In genomic region chr19:5403968-5404640, GRCh38 we compare ENCODE assay signal across 9 cellular contexts. TPM values are rescaled to one million over a fixed set of nuclear protein-coding genes. Genes with fewer than 3 reads are reported as not detected.
DNase-seq lines count a peak whose midpoint lies in the region; FAIRE-seq and TF ChIP-seq lines count a peak whose summit lies in the region.
"Had no signal": no experiment of that assay in that cellular context is flagged by ENCODE, and none has a peak within 500 bp of the region (broad histone marks: within the 10 kb centered on the region; RNA-seq: fewer than 3 reads in every experiment).

No MANE protein-coding gene starts in this region.

- no peaks in the 10 kb centered on the region for H3K36me3 ChIP-seq in MG63

- DNase-seq in Caki2 (ENCODE audit: low read depth): peak; percentile 89
- peak; percentile 75 for DNase-seq in MG63
- peak; percentile 13 to 39 for DNase-seq in activated CD4-positive, alpha-beta T cell treated with anti-CD3 and anti-CD28 coated beads, Interleukin-2, amount 50 U/mL, for 24 hours (ENCODE audit: low read depth in 1 of 2, low spot score in 1 of 2)
- DNase-seq in dermis blood vessel endothelial cell: peak; percentile 85
- peak; percentile 65 for DNase-seq in medulla oblongata (ENCODE audit: extremely low spot score)
- peak; percentile 5 to 24 for DNase-seq in stimulated activated CD8-positive, alpha-beta memory T cell treated with anti-CD3 and anti-CD28 coated beads, Interleukin-4, amount 100 ng/mL, for 1 hour (ENCODE audit: low read depth in 2 of 2, low spot score in 1 of 2)
- DNase-seq in D721Med (ENCODE audit: insufficient read length, low spot score): no peak
- DNase-seq in mesenteric fat pad (ENCODE audit: low spot score): no peak

- in situ Hi-C loops in Caki2 (cut with HindIII; ENCODE audit: low pct_unique_long_range_greater_than_20kb, low sequenced_read_pairs): no loop called here

- no peak for FAIRE-seq in D721Med (lab: Jason Lieb, UNC)

- H3K9me3 ChIP-seq in MG63: no peaks in the 10 kb centered on the region

- TF ChIP-seq CTCF in D721Med (IDR thresholded peaks at IDR 0.05; ENCODE audit: insufficient read depth, missing control alignments): no peak

- H3K27me3 ChIP-seq in MG63: no peaks in the 10 kb centered on the region

- no peak overlapping the region for H3K4me3 ChIP-seq in MG63

RNA-seq across cellular contexts. Expression of gene ZNRF4, which starts 51.1 kb away (rescaled TPM):
- not detected in 2 replicates for total RNA-seq in Caki2 (2014; rRNA removed; shearing (Covaris generic); ENCODE audit: low replicate concordance)
- total RNA-seq in MG63 (2014; rRNA removed; shearing (Covaris generic); ENCODE audit: low replicate concordance): not detected in 2 replicates
- not detected in 2 replicates for total RNA-seq in dermis blood vessel endothelial cell
- total RNA-seq in mesenteric fat pad: not detected
- total RNA-seq: temporal lobe had no signal

Comparison
In these comparisons a context has a peak if more than half of its experiments do, and no peak if none do; other contexts are left out.
1. DNase-seq: peak in Caki2 (single experiment), MG63 (single experiment), activated CD4-positive, alpha-beta T cell treated with anti-CD3 and anti-CD28 coated beads, Interleukin-2, amount 50 U/mL, for 24 hours (2 of 2), dermis blood vessel endothelial cell (single experiment), medulla oblongata (single experiment) and stimulated activated CD8-positive, alpha-beta memory T cell treated with anti-CD3 and anti-CD28 coated beads, Interleukin-4, amount 100 ng/mL, for 1 hour (2 of 2); none in D721Med (single experiment) and mesenteric fat pad (single experiment).